In the genomic region with DNA sequence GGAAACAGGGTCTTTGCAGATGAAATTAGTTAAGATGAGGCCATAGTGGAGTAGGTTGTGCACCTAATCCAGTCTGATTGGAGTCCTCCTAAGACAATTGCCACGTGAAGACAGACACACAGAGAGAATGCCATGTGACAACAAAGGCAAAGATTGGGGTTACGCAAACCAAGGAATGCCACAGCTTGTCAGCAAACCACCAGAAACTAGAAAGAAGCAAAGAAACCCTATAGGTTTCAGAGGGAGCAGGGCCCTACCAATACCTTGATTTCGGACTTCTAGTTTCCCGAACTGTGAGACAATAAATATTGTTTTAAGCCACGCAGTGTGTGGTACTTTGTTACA, we compare ENCODE assay signal across 14 cellular contexts. TPM values are rescaled to one million over a fixed set of nuclear protein-coding genes. Genes with fewer than 3 reads are reported as not detected.
DNase-seq lines count a peak whose midpoint lies in the region; ATAC-seq, FAIRE-seq and TF ChIP-seq lines count a peak whose summit lies in the region.
"Had no signal": no experiment of that assay in that cellular context is flagged by ENCODE, and none has a peak within 500 bp of the region (broad histone marks: within the 10 kb centered on the region; RNA-seq: fewer than 3 reads in every experiment).

No MANE protein-coding gene starts in this region.

- H3K4me3 ChIP-seq in HepG2 (replicated peaks in 1 of 3; ENCODE audit: insufficient read depth in 1 of 3, low read depth in 2 of 3, low read length in 3 of 3) (no peak overlapping the region), right lobe of liver (no peak overlapping the region), PC-3 (ENCODE audit: low read length) (no peak overlapping the region), dorsolateral prefrontal cortex (no peak overlapping the region)
- H3K4me3 ChIP-seq: cardiac muscle cell had no signal

- TF ChIP-seq POLR2A in HepG2 (IDR thresholded peaks at IDR 0.05; ENCODE audit: insufficient read depth in 1 of 2, low read depth in 2 of 2, low read length in 2 of 2) (no peak), right lobe of liver (IDR thresholded peaks at IDR 0.05) (no peak)

- TF ChIP-seq EP300 in HepG2 (IDR thresholded peaks at IDR 0.05; ENCODE audit: low read depth in 2 of 2, low read length in 2 of 2) (no peak), HepG2 (CRISPR knock-in tag; IDR thresholded peaks at IDR 0.05; ENCODE audit: borderline replicate concordance) (no peak)

- 21% methylated on average over 5 of the region's 5 CpGs for WGBS in HepG2 (ENCODE audit: low lambda C conversion rate)
- 75% methylated on average over 5 of the region's 5 CpGs for WGBS in right lobe of liver (ENCODE audit: insufficient coverage, low coverage, low lambda C conversion rate, missing lambda C conversion rate)

- H3K27me3 ChIP-seq in HepG2 (ENCODE audit: control insufficient read depth in 1 of 2, insufficient read depth in 2 of 2, low read length in 2 of 2) = peaks cover 0 to 5% of the 10 kb centered on the region in 2 experiments; a peak in 2 of 5 replicates
- H3K27me3 ChIP-seq in right lobe of liver = no peaks in the 10 kb centered on the region
- no peaks in the 10 kb centered on the region for H3K27me3 ChIP-seq in PC-3 (ENCODE audit: low read length)
- peaks cover 0 to 11% (median 0%) of the 10 kb centered on the region in 45 donors for H3K27me3 ChIP-seq in dorsolateral prefrontal cortex

- H3K79me2 ChIP-seq in HepG2 (ENCODE audit: insufficient read depth, low read length) = no peaks in the 10 kb centered on the region
- H3K79me2 ChIP-seq in PC-3 (ENCODE audit: low read length) = no peaks in the 10 kb centered on the region

- intact Hi-C loops in HepG2 (cut with micrococcal nuclease; ENCODE audit: unreplicated experiment) = no loop called here
- intact Hi-C loops in right lobe of liver (cut with DNase I) = no loop called here
- intact Hi-C loops in PC-3 (cut with micrococcal nuclease) = loop anchor here (10.0 kb wide), 1 partner anchor 328 kb away; no protein-coding TSS in a partner anchor
- intact Hi-C loops in dorsolateral prefrontal cortex (cut with DNase I) = no loop called here

- CTCF ChIA-PET in HepG2 (lab: Yijun Ruan, JAX; ENCODE audit: low intra/inter-chr PET ratio, low total read pairs) (no interaction called here), PC-3 (lab: Charles Lee) (interaction anchor here (1.0 to 1.1 kb wide), 2 partner anchors 25 to 77 kb away, joined by 4 to 8 read pairs; no protein-coding TSS in a partner anchor)

- in situ Hi-C loops in HepG2 (cut with HindIII; ENCODE audit: extremely low pct_ligation_motif_present, low pct_unique_long_range_greater_than_20kb) = no loop called here

- no peak overlapping the region for H3K4me2 ChIP-seq in HepG2 (ENCODE audit: low read depth, low read length)
- H3K4me2 ChIP-seq in PC-3 (ENCODE audit: low read length) = peak overlapping the region; percentile 51; the same call in 1 of the 2 replicates

- DNase-seq in HepG2 (ENCODE audit: low spot score) (no peak), right lobe of liver (no peak), PC-3 (no peak), dorsolateral prefrontal cortex (no peak), urothelium cell line (ENCODE audit: low spot score) (no peak), T-helper 2 cell (no peak), NCI-H1694 treated with DMSO at 0.1 percent for 48 hours (lab: John Stamatoyannopoulos, UW) (no peak), DMS79 (lab: John Stamatoyannopoulos, UW) (no peak)
- DNase-seq: DMS 273 treated with DMSO at 0.1 percent for 48 hours, NCI-H2107 had no signal

- peaks cover 10% of the 10 kb centered on the region for H3F3A ChIP-seq in PC-3 (ENCODE audit: low read length, unreplicated experiment)

- BruUV-seq in HepG2 (replicated peaks; lab: Mats Ljungman, UMichigan) (no TSS peak), PC-3 (replicated peaks; lab: Mats Ljungman, UMichigan) (no TSS peak)

- no peak overlapping the region for H3K27ac ChIP-seq in HepG2 (ENCODE audit: extremely low read length, insufficient read depth, low read length)
- no peak overlapping the region for H3K27ac ChIP-seq in right lobe of liver
- H3K27ac ChIP-seq in PC-3 (ENCODE audit: low read length) = peak overlapping the region; percentile 76
- H3K27ac ChIP-seq in dorsolateral prefrontal cortex = peak overlapping the region in 54 of 59 donors; percentile 47 to 95 (median 86)
- H3K27ac ChIP-seq: cardiac muscle cell had no signal

- no peaks in the 10 kb centered on the region for H4K20me1 ChIP-seq in HepG2 (ENCODE audit: insufficient read depth, low read length)
- no peaks in the 10 kb centered on the region for H4K20me1 ChIP-seq in PC-3 (ENCODE audit: low read length)

- H3K36me3 ChIP-seq in HepG2 (replicated peaks in 1 of 2; ENCODE audit: control insufficient read depth in 1 of 2, insufficient read depth in 2 of 2, low read length in 2 of 2) (no peaks in the 10 kb centered on the region), right lobe of liver (no peaks in the 10 kb centered on the region), PC-3 (ENCODE audit: low read depth, low read length) (no peaks in the 10 kb centered on the region)
- H3K36me3 ChIP-seq: cardiac muscle cell had no signal

- POLR2A ChIA-PET in HepG2 (lab: Yijun Ruan, JAX) (no interaction called here), PC-3 (lab: Charles Lee; ENCODE audit: unreplicated experiment) (no interaction called here)

- no peak for TF ChIP-seq CTCF in HepG2 (CRISPR knock-in tag; IDR thresholded peaks at IDR 0.05)
- TF ChIP-seq CTCF in right lobe of liver (IDR thresholded peaks at IDR 0.05) = no peak
- TF ChIP-seq CTCF in PC-3 (conservative IDR thresholded peaks at IDR 0.05; ENCODE audit: low read depth, low read length) = no peak
- TF ChIP-seq CTCF in dorsolateral prefrontal cortex (IDR thresholded peaks at IDR 0.05 in 54 of 56, conservative IDR thresholded peaks at IDR 0.05 in 2 of 56; ENCODE audit: low read depth in 1 of 56, partially characterized antibody in 56 of 56) = no peak

- H3K9me3 ChIP-seq in HepG2 (ENCODE audit: low read length) (no peaks in the 10 kb centered on the region), right lobe of liver (no peaks in the 10 kb centered on the region), PC-3 (ENCODE audit: low read length) (no peaks in the 10 kb centered on the region)

- no peaks in the 10 kb centered on the region for H3K4me1 ChIP-seq in HepG2 (ENCODE audit: insufficient read depth, low read length)
- no peaks in the 10 kb centered on the region for H3K4me1 ChIP-seq in right lobe of liver
- H3K4me1 ChIP-seq in PC-3 (ENCODE audit: insufficient read depth, low read length) = peaks cover 56% of the 10 kb centered on the region

- ATAC-seq in HepG2 = no peak
- ATAC-seq in right lobe of liver = no peak
- ATAC-seq in PC-3 = no peak
- ATAC-seq: Right ventricle myocardium inferior had no signal

- no peak overlapping the region for H3K9ac ChIP-seq in HepG2 (ENCODE audit: insufficient read depth, low read depth, low read length)
- H3K9ac ChIP-seq in PC-3 (ENCODE audit: low read length) = no peak overlapping the region

- no peaks in the 10 kb centered on the region for H3K9me2 ChIP-seq in PC-3 (replicated peaks; ENCODE audit: low read length)

- no peak for TF ChIP-seq RAD21 in HepG2 (CRISPR knock-in tag; IDR thresholded peaks at IDR 0.05)

- no peak overlapping the region for H2AFZ ChIP-seq in HepG2 (ENCODE audit: low read length)
- H2AFZ ChIP-seq in PC-3 (ENCODE audit: low read length) = no peak overlapping the region

- FAIRE-seq in HepG2 (lab: Jason Lieb, UNC) (no peak), urothelium cell line (lab: Jason Lieb, UNC) (no peak)

RNA-seq across cellular contexts. Expression of gene LAYN, which starts 8.2 kb away (rescaled TPM):
- total RNA-seq in HepG2 (2016; rRNA removed; fragmentation: Illumina TruSeq; extraction: Trizol) (not detected in 2 replicates), right lobe of liver (1 to 10 TPM in 1 of 6 experiments, under 1 TPM in 5; 0.19 to 2.0 (median 0.59) TPM), PC-3 (2014; rRNA removed) (0.47 TPM in 1 of 2 replicates, not detected in the other), dorsolateral prefrontal cortex (10 to 100 TPM in 87 of 120 experiments, 1 to 10 TPM in 33; 4.3 to 39.1 (median 13.3) TPM)
- not detected in 2 replicates for total RNA-seq in HepG2 (2016; cell fraction: cytosol; rRNA removed; fragmentation: Illumina TruSeq; extraction: Trizol; ENCODE audit: low read depth)
- 0.13 TPM in 1 of 2 replicates, not detected in the other for total RNA-seq in HepG2 (2016; cell fraction: insoluble cytoplasmic fraction; rRNA removed; fragmentation: Illumina TruSeq; extraction: Trizol)
- 0.15 and 0.21 TPM in 2 replicates for total RNA-seq in HepG2 (2016; cell fraction: membrane; rRNA removed; fragmentation: Illumina TruSeq; extraction: Trizol)
- 0.16 and 0.22 TPM in 2 replicates for total RNA-seq in HepG2 (2016; cell fraction: nucleus; rRNA removed; fragmentation: Illumina TruSeq; extraction: Trizol)
- polyA plus RNA-seq in HepG2 (2011; rRNA removed) = 0.17 and 0.29 TPM in 2 replicates
- polyA plus RNA-seq in HepG2 (2011; cell fraction: cytosol; rRNA removed) = 0.11 and 0.12 TPM in 2 replicates
- polyA plus RNA-seq in HepG2 (2011; cell fraction: nucleus; rRNA removed) = not detected in 2 replicates
- 0.11 TPM in 1 of 2 replicates, not detected in the other for polyA plus RNA-seq in HepG2 (2012)
- 0.07 and 0.15 TPM in 2 replicates for polyA plus RNA-seq in HepG2 (2016; cell fraction: cytosol; fragmentation: Illumina TruSeq; extraction: Trizol; ENCODE audit: low read depth)
- polyA plus RNA-seq in HepG2 (2016; cell fraction: insoluble cytoplasmic fraction; fragmentation: Illumina TruSeq; extraction: Trizol; ENCODE audit: low read depth) = not detected in 2 replicates
- 0.20 TPM in 1 of 2 replicates, not detected in the other for polyA plus RNA-seq in HepG2 (2016; cell fraction: membrane; fragmentation: Illumina TruSeq; extraction: Trizol; ENCODE audit: low read depth)
- polyA plus RNA-seq in HepG2 (2016; cell fraction: nucleus; fragmentation: Illumina TruSeq; extraction: Trizol; ENCODE audit: insufficient read depth, low read depth) = not detected in 2 replicates
- polyA minus RNA-seq in HepG2 (2011; rRNA and poly(A)+ RNA removed; ENCODE audit: low replicate concordance) = 0.10 TPM in 1 of 2 replicates, not detected in the other
- not detected in 2 replicates for polyA minus RNA-seq in HepG2 (2011; cell fraction: cytosol; rRNA and poly(A)+ RNA removed)
- 0.37 TPM in 1 of 2 replicates, not detected in the other for polyA minus RNA-seq in HepG2 (2011; cell fraction: nucleus; rRNA and poly(A)+ RNA removed)

RNA-seq across cellular contexts. Expression of gene HOATZ, which starts 17.8 kb away (rescaled TPM):
- not detected in 2 replicates for total RNA-seq in HepG2 (2016; rRNA removed; fragmentation: Illumina TruSeq; extraction: Trizol)
- not detected in 2 replicates for total RNA-seq in HepG2 (2016; cell fraction: cytosol; rRNA removed; fragmentation: Illumina TruSeq; extraction: Trizol; ENCODE audit: low read depth)
- not detected in 2 replicates for total RNA-seq in HepG2 (2016; cell fraction: insoluble cytoplasmic fraction; rRNA removed; fragmentation: Illumina TruSeq; extraction: Trizol)
- not detected in 2 replicates for total RNA-seq in HepG2 (2016; cell fraction: membrane; rRNA removed; fragmentation: Illumina TruSeq; extraction: Trizol)
- not detected in 2 replicates for total RNA-seq in HepG2 (2016; cell fraction: nucleus; rRNA removed; fragmentation: Illumina TruSeq; extraction: Trizol)
- polyA plus RNA-seq in HepG2 (2011; rRNA removed) = not detected in 2 replicates
- polyA plus RNA-seq in HepG2 (2011; cell fraction: cytosol; rRNA removed) = not detected in 2 replicates
- not detected in 2 replicates for polyA plus RNA-seq in HepG2 (2011; cell fraction: nucleus; rRNA removed)
- not detected in 2 replicates for polyA plus RNA-seq in HepG2 (2012)
- polyA plus RNA-seq in HepG2 (2016; cell fraction: cytosol; fragmentation: Illumina TruSeq; extraction: Trizol; ENCODE audit: low read depth) = not detected in 2 replicates
- polyA plus RNA-seq in HepG2 (2016; cell fraction: insoluble cytoplasmic fraction; fragmentation: Illumina TruSeq; extraction: Trizol; ENCODE audit: low read depth) = not detected in 2 replicates
- not detected in 2 replicates for polyA plus RNA-seq in HepG2 (2016; cell fraction: membrane; fragmentation: Illumina TruSeq; extraction: Trizol; ENCODE audit: low read depth)
- polyA plus RNA-seq in HepG2 (2016; cell fraction: nucleus; fragmentation: Illumina TruSeq; extraction: Trizol; ENCODE audit: insufficient read depth, low read depth) = not detected in 2 replicates
- not detected in 2 replicates for polyA minus RNA-seq in HepG2 (2011; rRNA and poly(A)+ RNA removed; ENCODE audit: low replicate concordance)
- not detected in 2 replicates for polyA minus RNA-seq in HepG2 (2011; cell fraction: cytosol; rRNA and poly(A)+ RNA removed)
- not detected in 2 replicates for polyA minus RNA-seq in HepG2 (2011; cell fraction: nucleus; rRNA and poly(A)+ RNA removed)
- not detected for total RNA-seq in right lobe of liver
- total RNA-seq in PC-3 (2014; rRNA removed) = not detected in 2 replicates
- total RNA-seq in dorsolateral prefrontal cortex = 1 to 10 TPM in 2 of 120 experiments, under 1 TPM in 2, not detected in 116; 0.25 to 1.2 (median 0.84) TPM
- total RNA-seq: activated CD4-positive, alpha-beta memory T cell treated with anti-CD3 and anti-CD28 coated beads, Interleukin-2, amount 10 ng/mL, durations not matched to agents 7 days and 5 days; cardiac muscle cell; M059J; Right ventricle myocardium inferior had no signal
- polyA plus RNA-seq: cardiac muscle cell had no signal

RNA-seq across cellular contexts. Expression of gene BTG4, which starts 20.2 kb away (rescaled TPM):
- total RNA-seq in HepG2 (2016; rRNA removed; fragmentation: Illumina TruSeq; extraction: Trizol) (not detected in 2 replicates), right lobe of liver (not detected), PC-3 (2014; rRNA removed) (not detected in 2 replicates), dorsolateral prefrontal cortex (1 to 10 TPM in 2 of 120 experiments, under 1 TPM in 9, not detected in 109; 0.29 to 1.1 (median 0.64) TPM)
- total RNA-seq in HepG2 (2016; cell fraction: cytosol; rRNA removed; fragmentation: Illumina TruSeq; extraction: Trizol; ENCODE audit: low read depth) = not detected in 2 replicates
- not detected in 2 replicates for total RNA-seq in HepG2 (2016; cell fraction: insoluble cytoplasmic fraction; rRNA removed; fragmentation: Illumina TruSeq; extraction: Trizol)
- total RNA-seq in HepG2 (2016; cell fraction: membrane; rRNA removed; fragmentation: Illumina TruSeq; extraction: Trizol) = not detected in 2 replicates
- not detected in 2 replicates for total RNA-seq in HepG2 (2016; cell fraction: nucleus; rRNA removed; fragmentation: Illumina TruSeq; extraction: Trizol)
- not detected in 2 replicates for polyA plus RNA-seq in HepG2 (2011; rRNA removed)
- not detected in 2 replicates for polyA plus RNA-seq in HepG2 (2011; cell fraction: cytosol; rRNA removed)
- polyA plus RNA-seq in HepG2 (2011; cell fraction: nucleus; rRNA removed) = not detected in 2 replicates
- not detected in 2 replicates for polyA plus RNA-seq in HepG2 (2012)
- not detected in 2 replicates for polyA plus RNA-seq in HepG2 (2016; cell fraction: cytosol; fragmentation: Illumina TruSeq; extraction: Trizol; ENCODE audit: low read depth)
- not detected in 2 replicates for polyA plus RNA-seq in HepG2 (2016; cell fraction: insoluble cytoplasmic fraction; fragmentation: Illumina TruSeq; extraction: Trizol; ENCODE audit: low read depth)
- not detected in 2 replicates for polyA plus RNA-seq in HepG2 (2016; cell fraction: membrane; fragmentation: Illumina TruSeq; extraction: Trizol; ENCODE audit: low read depth)
- polyA plus RNA-seq in HepG2 (2016; cell fraction: nucleus; fragmentation: Illumina TruSeq; extraction: Trizol; ENCODE audit: insufficient read depth, low read depth) = not detected in 2 replicates
- polyA minus RNA-seq in HepG2 (2011; rRNA and poly(A)+ RNA removed; ENCODE audit: low replicate concordance) = not detected in 2 replicates
- polyA minus RNA-seq in HepG2 (2011; cell fraction: cytosol; rRNA and poly(A)+ RNA removed) = not detected in 2 replicates
- not detected in 2 replicates for polyA minus RNA-seq in HepG2 (2011; cell fraction: nucleus; rRNA and poly(A)+ RNA removed)
- total RNA-seq: activated CD4-positive, alpha-beta memory T cell treated with anti-CD3 and anti-CD28 coated beads, Interleukin-2, amount 10 ng/mL, durations not matched to agents 7 days and 5 days; cardiac muscle cell; M059J; Right ventricle myocardium inferior had no signal
- polyA plus RNA-seq: cardiac muscle cell had no signal

Comparison
In these comparisons a context has a peak if more than half of its experiments do, and no peak if none do; other contexts are left out.
1. H3K27ac ChIP-seq: peak in PC-3 (single experiment) and dorsolateral prefrontal cortex (54 of 59); none in HepG2 (single experiment) and right lobe of liver (0 of 3).